22 cellular contexts compared by ENCODE assay signal in the genomic region with DNA sequence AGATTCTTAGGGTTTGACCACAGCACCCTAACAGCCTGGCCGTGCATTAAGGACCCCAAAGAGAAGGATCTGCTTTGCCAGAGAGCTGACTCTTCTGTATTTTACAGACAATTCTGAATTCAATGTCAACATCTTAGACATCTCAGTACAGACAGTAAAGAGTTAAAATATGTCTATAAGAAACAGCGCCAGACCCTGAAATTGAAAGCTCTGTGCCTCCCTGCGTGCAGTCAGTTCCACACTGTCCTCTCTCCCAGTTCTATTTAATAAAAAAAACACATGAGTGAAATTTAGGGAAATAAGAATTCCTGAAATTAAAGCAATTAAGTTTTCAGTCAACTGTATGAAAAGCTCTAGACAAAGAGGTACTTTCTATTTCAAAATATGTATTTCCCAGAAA. TPM values are rescaled to one million over a fixed set of nuclear protein-coding genes. Genes with fewer than 3 reads are reported as not detected.
A peak's percentile ranks its signal among the peaks of the same experiment; 100 is the strongest.
DNase-seq lines count a peak whose midpoint lies in the region; ATAC-seq, FAIRE-seq and TF ChIP-seq lines count a peak whose summit lies in the region.
"Had no signal": no experiment of that assay in that cellular context is flagged by ENCODE, and none has a peak within 500 bp of the region (broad histone marks: within the 10 kb centered on the region; RNA-seq: fewer than 3 reads in every experiment).

No MANE protein-coding gene starts in this region.

- no peaks in the 10 kb centered on the region for H3K9me3 Mint-ChIP-seq in stimulated activated naive CD8-positive, alpha-beta T cell treated with anti-CD3 and anti-CD28 coated beads, Interleukin-15, amount 100 ng/mL, for 72 hours
- H3K9me3 Mint-ChIP-seq in T-helper 2 cell treated with Interferon-gamma antibody and Interleukin-4, amounts not matched to agents 5 μg/mL and 100 μg/mL, for 36 hours = no peaks in the 10 kb centered on the region
- H3K9me3 Mint-ChIP-seq: activated naive CD4-positive, alpha-beta T cell treated with anti-CD3 and anti-CD28 coated beads, Interleukin-2, amount 10 ng/mL, durations not matched to agents 7 days and 5 days; H9 had no signal

- TF ChIP-seq CTCF in keratinocyte (optimal IDR thresholded peaks at IDR 0.05 in 1 of 3, IDR thresholded peaks at IDR 0.05 in 1 of 3, conservative IDR thresholded peaks at IDR 0.05 in 1 of 3; ENCODE audit: extremely low read depth in 1 of 3, insufficient read depth in 2 of 3, low read length in 3 of 3) (no peak), right lobe of liver (IDR thresholded peaks at IDR 0.05) (no peak)

- H3K4me3 Mint-ChIP-seq in stimulated activated naive CD8-positive, alpha-beta T cell treated with anti-CD3 and anti-CD28 coated beads, Interleukin-15, amount 100 ng/mL, for 72 hours = no peak overlapping the region
- no peak overlapping the region for H3K4me3 Mint-ChIP-seq in T-helper 2 cell treated with Interferon-gamma antibody and Interleukin-4, amounts not matched to agents 5 μg/mL and 100 μg/mL, for 36 hours
- H3K4me3 Mint-ChIP-seq: activated naive CD4-positive, alpha-beta T cell treated with anti-CD3 and anti-CD28 coated beads, Interleukin-2, amount 10 ng/mL, durations not matched to agents 7 days and 5 days; H9; neural crest cell; T-cell had no signal

- FAIRE-seq in keratinocyte (lab: Jason Lieb, UNC) = no peak

- WGBS in right lobe of liver (ENCODE audit: insufficient coverage, low coverage, low lambda C conversion rate, missing lambda C conversion rate) = 24% methylated on average over 3 of the region's 3 CpGs

- peaks cover 44% of the 10 kb centered on the region for H3K79me2 ChIP-seq in keratinocyte (ENCODE audit: control insufficient read depth, insufficient read depth, low read length)

- H3K36me3 Mint-ChIP-seq in T-helper 2 cell treated with Interferon-gamma antibody and Interleukin-4, amounts not matched to agents 5 μg/mL and 100 μg/mL, for 36 hours (ENCODE audit: low read depth) = no peaks in the 10 kb centered on the region
- H3K36me3 Mint-ChIP-seq: activated naive CD4-positive, alpha-beta T cell treated with anti-CD3 and anti-CD28 coated beads, Interleukin-2, amount 10 ng/mL, durations not matched to agents 7 days and 5 days; T-cell had no signal

- H3K36me3 ChIP-seq in adipocyte (ENCODE audit: control insufficient read depth, insufficient read depth, low read length, severe bottlenecking) = no peaks in the 10 kb centered on the region
- H3K36me3 ChIP-seq in keratinocyte (ENCODE audit: control insufficient read depth in 2 of 2, extremely low read depth in 1 of 2, insufficient read depth in 2 of 2, low read length in 2 of 2) = peaks cover 5 to 10% of the 10 kb centered on the region in 2 experiments
- H3K36me3 ChIP-seq in right lobe of liver = no peaks in the 10 kb centered on the region
- H3K36me3 ChIP-seq: BE2C, transverse colon had no signal

- peaks cover 9% of the 10 kb centered on the region for H3K27me3 Mint-ChIP-seq in stimulated activated naive CD8-positive, alpha-beta T cell treated with anti-CD3 and anti-CD28 coated beads, Interleukin-15, amount 100 ng/mL, for 72 hours
- H3K27me3 Mint-ChIP-seq in T-helper 2 cell treated with Interferon-gamma antibody and Interleukin-4, amounts not matched to agents 5 μg/mL and 100 μg/mL, for 36 hours (ENCODE audit: low read depth) = no peaks in the 10 kb centered on the region

- dilution Hi-C loops in keratinocyte (cut with MboI; ENCODE audit: extremely low pct_ligation_motif_present, low sequenced_read_pairs) = no loop called here

- H4K20me1 ChIP-seq in keratinocyte (ENCODE audit: control insufficient read depth, extremely low read depth, insufficient read depth, low read length) = no peaks in the 10 kb centered on the region

- peak; percentile 5 for ATAC-seq in stimulated activated naive CD8-positive, alpha-beta T cell treated with anti-CD3 and anti-CD28 coated beads, Interleukin-15, amount 100 ng/mL, for 72 hours
- ATAC-seq in stimulated activated naive CD8-positive, alpha-beta T cell treated with anti-CD3 and anti-CD28 coated beads, Interleukin-15, Interleukin-2, amounts not matched to agents 100 U/mL and 50 U/mL, for 24 hours = no peak
- ATAC-seq in right lobe of liver = no peak
- ATAC-seq in GM19035 (IDR thresholded peaks at IDR 0.05; ENCODE audit: unreplicated experiment) = no peak
- ATAC-seq: Right ventricle myocardium inferior, T-cell had no signal

- H3K4me3 ChIP-seq in adipocyte (ENCODE audit: low read length) (peak overlapping the region; percentile 32), keratinocyte (ENCODE audit: control insufficient read depth in 2 of 3, extremely low read depth in 1 of 3, insufficient read depth in 2 of 3, low read depth in 1 of 3, low read length in 3 of 3) (peak overlapping the region in 1 of 3 experiments; percentile 15), right lobe of liver (no peak overlapping the region)
- H3K4me3 ChIP-seq: hepatocyte, transverse colon had no signal

- H3K27me3 ChIP-seq in adipocyte (replicated peaks; ENCODE audit: control insufficient read depth, insufficient read depth, low read length) (no peaks in the 10 kb centered on the region), keratinocyte (ENCODE audit: control insufficient read depth, extremely low read depth, insufficient read depth, low read length) (no peaks in the 10 kb centered on the region), right lobe of liver (no peaks in the 10 kb centered on the region)
- H3K27me3 ChIP-seq: BE2C, hepatocyte, transverse colon had no signal

- peaks cover 13% of the 10 kb centered on the region for H3K4me1 ChIP-seq in adipocyte (ENCODE audit: control insufficient read depth, insufficient read depth, low read length)
- peaks cover 19% of the 10 kb centered on the region for H3K4me1 ChIP-seq in keratinocyte (ENCODE audit: control insufficient read depth, extremely low read depth, insufficient read depth, low read length)
- peaks cover 0 to 5% (median 0%) of the 10 kb centered on the region in 4 donors for H3K4me1 ChIP-seq in right lobe of liver
- H3K4me1 ChIP-seq: BE2C, transverse colon had no signal

- H3K4me1 Mint-ChIP-seq in stimulated activated naive CD8-positive, alpha-beta T cell treated with anti-CD3 and anti-CD28 coated beads, Interleukin-15, amount 100 ng/mL, for 72 hours = no peaks in the 10 kb centered on the region
- H3K4me1 Mint-ChIP-seq in T-helper 2 cell treated with Interferon-gamma antibody and Interleukin-4, amounts not matched to agents 5 μg/mL and 100 μg/mL, for 36 hours (ENCODE audit: low read depth) = no peaks in the 10 kb centered on the region
- H3K4me1 Mint-ChIP-seq: activated naive CD4-positive, alpha-beta T cell treated with anti-CD3 and anti-CD28 coated beads, Interleukin-2, amount 10 ng/mL, durations not matched to agents 7 days and 5 days; H9; neural crest cell; T-cell had no signal

- peak overlapping the region; percentile 15 for H3K9ac ChIP-seq in adipocyte (ENCODE audit: low read length)
- H3K9ac ChIP-seq in keratinocyte (ENCODE audit: control insufficient read depth, extremely low read depth, insufficient read depth, low read length) = peak overlapping the region; percentile 72

- peak overlapping the region; percentile 70 for H3K27ac ChIP-seq in keratinocyte (ENCODE audit: control insufficient read depth, insufficient read depth, low read length)
- no peak overlapping the region for H3K27ac ChIP-seq in right lobe of liver
- H3K27ac ChIP-seq: 22Rv1, hepatocyte, transverse colon had no signal

- no peak overlapping the region for H2AFZ ChIP-seq in keratinocyte (ENCODE audit: control insufficient read depth, low read length)
- H2AFZ ChIP-seq: hepatocyte had no signal

- no peak for DNase-seq in stimulated activated naive CD8-positive, alpha-beta T cell treated with anti-CD3 and anti-CD28 coated beads, Interleukin-15, amount 100 ng/mL, for 72 hours
- no peak for DNase-seq in stimulated activated naive CD8-positive, alpha-beta T cell treated with anti-CD3 and anti-CD28 coated beads, Interleukin-15, Interleukin-2, amounts not matched to agents 100 U/mL and 50 U/mL, for 24 hours
- DNase-seq in adipocyte (ENCODE audit: low read depth) (peak; percentile 56), keratinocyte (ENCODE audit: low read depth, low spot score) (no peak), SKM-1 treated with dmso at 0.1 percent for 144 hours (lab: John Stamatoyannopoulos, UW; ENCODE audit: unreplicated experiment) (no peak), right lobe of liver (no peak)
- DNase-seq in T-helper 2 cell treated with Interferon-gamma antibody and Interleukin-4, amounts not matched to agents 5 μg/mL and 100 μg/mL, for 36 hours (ENCODE audit: low spot score) = no peak
- DNase-seq: activated naive CD4-positive, alpha-beta T cell treated with anti-CD3 and anti-CD28 coated beads, Interleukin-2, amount 10 ng/mL, durations not matched to agents 7 days and 5 days; central memory CD4-positive, alpha-beta T cell; DMS79 treated with DMSO at 0.1 percent for 48 hours; H9; MM.1S; NCI-H1436 treated with DMSO at 0.1 percent for 48 hours; NCI-H524; T-cell had no signal

- intact Hi-C loops in right lobe of liver (cut with DNase I) = no loop called here

- peak overlapping the region; percentile 74 for H3K4me2 ChIP-seq in keratinocyte (ENCODE audit: control insufficient read depth, extremely low read depth, insufficient read depth, low read depth, low read length)
- H3K4me2 ChIP-seq: hepatocyte had no signal

- no peak overlapping the region for H3K27ac Mint-ChIP-seq in stimulated activated naive CD8-positive, alpha-beta T cell treated with anti-CD3 and anti-CD28 coated beads, Interleukin-15, amount 100 ng/mL, for 72 hours
- H3K27ac Mint-ChIP-seq in T-helper 2 cell treated with Interferon-gamma antibody and Interleukin-4, amounts not matched to agents 5 μg/mL and 100 μg/mL, for 36 hours = no peak overlapping the region
- H3K27ac Mint-ChIP-seq: activated naive CD4-positive, alpha-beta T cell treated with anti-CD3 and anti-CD28 coated beads, Interleukin-2, amount 10 ng/mL, durations not matched to agents 7 days and 5 days; H9; T-cell had no signal

- H3K9me1 ChIP-seq in keratinocyte (ENCODE audit: control insufficient read depth, extremely low read depth, insufficient read depth, low read length) = no peaks in the 10 kb centered on the region

- H3K9me3 ChIP-seq in adipocyte (ENCODE audit: control insufficient read depth, low read length) = no peaks in the 10 kb centered on the region
- H3K9me3 ChIP-seq in keratinocyte (ENCODE audit: control insufficient read depth, low read depth, low read length) = no peaks in the 10 kb centered on the region
- H3K9me3 ChIP-seq in right lobe of liver = no peaks in the 10 kb centered on the region
- H3K9me3 ChIP-seq: BE2C, transverse colon had no signal

- TF ChIP-seq POLR2A in right lobe of liver (IDR thresholded peaks at IDR 0.05) = no peak

RNA-seq across cellular contexts. Expression of a gene that starts 45.1 kb away (rescaled TPM):
- 99.8 to 119 TPM (median 117 TPM) in 3 replicates for polyA plus RNA-seq in keratinocyte
- polyA plus RNA-seq in keratinocyte (2011; ENCODE audit: low read depth) = 34.1 TPM
- 24.7 and 50.5 TPM in 2 replicates for polyA plus RNA-seq in keratinocyte (2011; cell fraction: cytosol; rRNA removed)
- 132 and 150 TPM in 2 replicates for polyA plus RNA-seq in keratinocyte (2011; cell fraction: nucleus; rRNA removed)
- 32.0 and 81.0 TPM in 2 replicates for polyA plus RNA-seq in keratinocyte (2012; ENCODE audit: low replicate concordance)
- polyA minus RNA-seq in keratinocyte = 224 to 424 TPM (median 361 TPM) in 3 replicates
- polyA minus RNA-seq in keratinocyte (2011; cell fraction: cytosol; rRNA and poly(A)+ RNA removed) = 122 TPM
- polyA minus RNA-seq in keratinocyte (2011; cell fraction: nucleus; rRNA and poly(A)+ RNA removed) = 390 and 658 TPM in 2 replicates
- total RNA-seq in right lobe of liver = 10 to 100 TPM; 32.9 to 45.2 (median 37.2) TPM
